In the genomic region with DNA sequence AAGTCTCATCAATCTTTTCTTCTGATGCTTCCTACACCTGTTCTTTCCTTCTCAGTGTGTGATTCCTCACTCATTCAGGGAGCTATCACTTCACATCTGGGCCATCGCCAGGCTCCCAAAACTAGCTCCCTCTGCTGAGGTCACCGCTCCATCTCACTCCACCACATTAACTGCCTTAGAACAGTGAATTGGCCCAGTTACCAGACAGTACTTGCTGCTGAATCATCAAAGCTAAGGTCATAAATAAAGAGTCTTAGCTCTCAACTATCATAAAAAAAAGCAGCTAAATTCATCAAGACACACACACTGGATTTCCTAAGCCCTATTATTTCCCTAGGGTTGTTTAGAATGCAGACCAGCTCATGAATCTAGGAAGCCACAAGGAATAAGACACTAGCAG, we compare ENCODE assay signal across 24 cellular contexts. TPM values are rescaled to one million over a fixed set of nuclear protein-coding genes. Genes with fewer than 3 reads are reported as not detected.
DNase-seq lines count a peak whose midpoint lies in the region; ATAC-seq, FAIRE-seq and TF ChIP-seq lines count a peak whose summit lies in the region.
"Had no signal": no experiment of that assay in that cellular context is flagged by ENCODE, and none has a peak within 500 bp of the region (broad histone marks: within the 10 kb centered on the region; RNA-seq: fewer than 3 reads in every experiment).

No MANE protein-coding gene starts in this region.

- no peaks in the 10 kb centered on the region for H3K4me1 ChIP-seq in astrocyte (ENCODE audit: insufficient read depth, low read length)
- H3K4me1 ChIP-seq: Caco-2, heart right ventricle had no signal

- ATAC-seq in T-helper 17 cell = no peak
- no peak for ATAC-seq in HG03025 (IDR thresholded peaks at IDR 0.05; ENCODE audit: low FRiP score, unreplicated experiment)
- no peak for ATAC-seq in HG02981 (IDR thresholded peaks at IDR 0.05; ENCODE audit: unreplicated experiment)
- ATAC-seq: activated CD4-positive, CD25-positive, alpha-beta regulatory T cell treated with anti-CD3 and anti-CD28 coated beads, Interleukin-2, amount 50 U/mL, for 24 hours; heart right ventricle; naive thymus-derived CD4-positive, alpha-beta T cell had no signal

- H3K4me1 Mint-ChIP-seq in astrocyte (ENCODE audit: low read depth, unreplicated experiment) = no peaks in the 10 kb centered on the region
- H3K4me1 Mint-ChIP-seq in T-helper 17 cell = no peaks in the 10 kb centered on the region
- H3K4me1 Mint-ChIP-seq: activated naive CD4-positive, alpha-beta T cell treated with anti-CD3 and anti-CD28 coated beads, Interleukin-2, amount 10 ng/mL, durations not matched to agents 7 days and 5 days; B cell had no signal

- H3K27me3 ChIP-seq in astrocyte (ENCODE audit: insufficient read depth, low read length) = no peaks in the 10 kb centered on the region
- no peaks in the 10 kb centered on the region for H3K27me3 ChIP-seq in H7 (ENCODE audit: control insufficient read depth, insufficient read depth, low read length)
- H3K27me3 ChIP-seq: dorsolateral prefrontal cortex, heart right ventricle had no signal

- H3K9me3 ChIP-seq in astrocyte (ENCODE audit: insufficient read depth, low read depth, low read length) (no peaks in the 10 kb centered on the region), T-helper 17 cell (ENCODE audit: control insufficient read depth, low read length, poor library complexity, severe bottlenecking) (no peaks in the 10 kb centered on the region)
- H3K9me3 ChIP-seq: Caco-2, heart right ventricle had no signal

- H4K20me1 ChIP-seq in astrocyte (ENCODE audit: insufficient read depth, low read length) = peaks cover 11% of the 10 kb centered on the region

- FAIRE-seq in astrocyte (lab: Jason Lieb, UNC) = no peak
- FAIRE-seq: islet of Langerhans had no signal

- H3K27ac Mint-ChIP-seq in astrocyte (ENCODE audit: unreplicated experiment) (no peak overlapping the region), T-helper 17 cell (no peak overlapping the region)
- H3K27ac Mint-ChIP-seq: activated naive CD4-positive, alpha-beta T cell treated with anti-CD3 and anti-CD28 coated beads, Interleukin-2, amount 10 ng/mL, durations not matched to agents 7 days and 5 days; B cell had no signal

- no peak overlapping the region for H3K4me2 ChIP-seq in astrocyte (ENCODE audit: low read length)
- H3K4me2 ChIP-seq: smooth muscle cell had no signal

- H3K36me3 ChIP-seq in astrocyte (ENCODE audit: insufficient read depth, low read length) = peaks cover 65% of the 10 kb centered on the region
- peaks cover 55% of the 10 kb centered on the region for H3K36me3 ChIP-seq in H7 (replicated peaks; ENCODE audit: control insufficient read depth, insufficient read depth, low read length)

- H3K27me3 Mint-ChIP-seq in astrocyte (ENCODE audit: low read depth, unreplicated experiment) (no peaks in the 10 kb centered on the region), T-helper 17 cell (no peaks in the 10 kb centered on the region)
- H3K27me3 Mint-ChIP-seq: activated naive CD4-positive, alpha-beta T cell treated with anti-CD3 and anti-CD28 coated beads, Interleukin-2, amount 10 ng/mL, durations not matched to agents 7 days and 5 days; B cell; naive thymus-derived CD4-positive, alpha-beta T cell had no signal

- no peak for TF ChIP-seq CTCF in astrocyte (IDR thresholded peaks at IDR 0.05; ENCODE audit: insufficient read depth, low read depth, low read length)

- H3K36me3 Mint-ChIP-seq in astrocyte (ENCODE audit: low read depth, unreplicated experiment) = peaks cover 18% of the 10 kb centered on the region
- H3K36me3 Mint-ChIP-seq in T-helper 17 cell (ENCODE audit: low read depth) = peaks cover 4% of the 10 kb centered on the region

- H3K4me3 Mint-ChIP-seq in astrocyte (ENCODE audit: unreplicated experiment) (no peak overlapping the region), T-helper 17 cell (no peak overlapping the region)
- H3K4me3 Mint-ChIP-seq: activated naive CD4-positive, alpha-beta T cell treated with anti-CD3 and anti-CD28 coated beads, Interleukin-2, amount 10 ng/mL, durations not matched to agents 7 days and 5 days; B cell; naive thymus-derived CD4-positive, alpha-beta T cell had no signal

- H3K9me3 Mint-ChIP-seq in astrocyte (ENCODE audit: unreplicated experiment) = no peaks in the 10 kb centered on the region
- H3K9me3 Mint-ChIP-seq: activated naive CD4-positive, alpha-beta T cell treated with anti-CD3 and anti-CD28 coated beads, Interleukin-2, amount 10 ng/mL, durations not matched to agents 7 days and 5 days; naive thymus-derived CD4-positive, alpha-beta T cell had no signal

- H3K27ac ChIP-seq in astrocyte (ENCODE audit: low read depth, low read length) = no peak overlapping the region
- H3K27ac ChIP-seq: heart right ventricle had no signal

- H3K4me3 ChIP-seq in astrocyte (ENCODE audit: insufficient read depth, low read depth, low read length) (no peak overlapping the region), H7 (ENCODE audit: insufficient read depth, low read depth, low read length) (no peak overlapping the region)
- H3K4me3 ChIP-seq: dorsolateral prefrontal cortex, heart right ventricle, smooth muscle cell had no signal

- DNase-seq in AG20443 (ENCODE audit: low spot score) = peak; percentile 49
- peak; percentile 40 for DNase-seq in HCEC 1CT
- DNase-seq in astrocyte (ENCODE audit: low read depth) = peak; percentile 33
- peak; percentile 52 for DNase-seq in myocyte (ENCODE audit: low read depth)
- DNase-seq in H7 = no peak
- no peak for DNase-seq in T-helper 17 cell
- DNase-seq: activated naive CD4-positive, alpha-beta T cell treated with anti-CD3 and anti-CD28 coated beads, Interleukin-2, amount 10 ng/mL, durations not matched to agents 7 days and 5 days; erythroblast; heart right ventricle; naive thymus-derived CD4-positive, alpha-beta T cell; NCI-H1417; NCI-H2171; NCI-H526 treated with DMSO at 0.1 percent for 48 hours had no signal

- no peak overlapping the region for H2AFZ ChIP-seq in astrocyte (ENCODE audit: low read depth, low read length)

- H3K9ac ChIP-seq in astrocyte (ENCODE audit: low read length) = no peak overlapping the region

- H3K79me2 ChIP-seq in astrocyte (ENCODE audit: insufficient read depth, low read length) = no peaks in the 10 kb centered on the region

RNA-seq across cellular contexts. Expression of gene SRM, which starts 18.8 kb away (rescaled TPM):
- total RNA-seq in astrocyte (220 and 225 TPM in 2 replicates), myocyte (32.2 and 52.1 TPM in 2 replicates), T-helper 17 cell (10 to 100 TPM; 37.5 to 39.5 TPM)
- 152 TPM for polyA plus RNA-seq in myocyte (2012)
- 110 and 111 TPM in 2 replicates for total RNA-seq in H7 (2014; rRNA removed; shearing (Covaris generic))

RNA-seq across cellular contexts. Expression of gene EXOSC10, which starts 21.0 kb away (rescaled TPM):
- total RNA-seq in astrocyte (53.4 and 56.8 TPM in 2 replicates), myocyte (40.9 and 53.4 TPM in 2 replicates), T-helper 17 cell (10 to 100 TPM; 73.8 to 82.7 TPM)
- polyA plus RNA-seq in myocyte (2012) = 33.8 TPM
- 124 and 141 TPM in 2 replicates for total RNA-seq in H7 (2014; rRNA removed; shearing (Covaris generic))

RNA-seq across cellular contexts. Expression of gene MASP2, which starts 31.6 kb away (rescaled TPM):
- total RNA-seq in astrocyte (0.73 and 0.77 TPM in 2 replicates), myocyte (not detected in 2 replicates), T-helper 17 cell (under 1 TPM; 0.18 to 0.30 TPM)
- 1.0 TPM for polyA plus RNA-seq in myocyte (2012)
- 0.17 and 0.63 TPM in 2 replicates for total RNA-seq in H7 (2014; rRNA removed; shearing (Covaris generic))
- total RNA-seq: B cell, heart right ventricle, lung microvascular endothelial cell, posterior vena cava, SK-MEL-5, smooth muscle cell had no signal

Comparison
In these comparisons a context has a peak if more than half of its experiments do, and no peak if none do; other contexts are left out.
1. DNase-seq: peak in AG20443 (single experiment), HCEC 1CT (single experiment), astrocyte (single experiment) and myocyte (single experiment); none in H7 (single experiment) and T-helper 17 cell (0 of 3).